ENCODE assay signal across 8 cellular contexts in genomic region chr10:1050555-1050954, GRCh38. TPM values are rescaled to one million over a fixed set of nuclear protein-coding genes. Genes with fewer than 3 reads are reported as not detected.
A peak's percentile ranks its signal among the peaks of the same experiment; 100 is the strongest.
DNase-seq lines count a peak whose midpoint lies in the region; ATAC-seq and TF ChIP-seq lines count a peak whose summit lies in the region.

No MANE protein-coding gene starts in this region.

- H3K4me3 ChIP-seq in Jurkat, Clone E6-1 (ENCODE audit: low read length) = peak overlapping the region; percentile 99
- peak overlapping the region in 1 of 3 donors; percentile 81 for H3K4me3 ChIP-seq in liver (ENCODE audit: low read depth in 1 of 3, low read length in 3 of 3)

- TF ChIP-seq CTCF in liver (IDR thresholded peaks at IDR 0.05; ENCODE audit: low read depth, low read length, missing input control) = no peak
- TF ChIP-seq CTCF in GM10248 (IDR thresholded peaks at IDR 0.05; ENCODE audit: control extremely low read depth, extremely low read depth, low read depth, missing control alignments) = no peak

- no peak for ATAC-seq in HG02763 (IDR thresholded peaks at IDR 0.05; ENCODE audit: unreplicated experiment)
- ATAC-seq in HG03520 (IDR thresholded peaks at IDR 0.05; ENCODE audit: unreplicated experiment) = no peak

- peaks cover 2 to 6% (median 2%) of the 10 kb centered on the region in 4 donors for H3K36me3 ChIP-seq in liver (ENCODE audit: control insufficient read depth in 4 of 4, insufficient read depth in 3 of 4, low read depth in 1 of 4, low read length in 3 of 4)

- H3K4me1 ChIP-seq in liver (ENCODE audit: control insufficient read depth in 4 of 4, insufficient read depth in 4 of 4, low read length in 3 of 4) = peaks cover 0 to 71% (median 45%) of the 10 kb centered on the region in 4 donors

- no peaks in the 10 kb centered on the region for H3K9me3 ChIP-seq in liver (ENCODE audit: control insufficient read depth in 4 of 4, low read length in 3 of 4)

- POLR2A ChIA-PET in GM10248 (lab: Yijun Ruan, JAX) = interaction anchor here (3.6 kb wide), 1 partner anchor 14 kb away, joined by 33 read pairs; no protein-coding TSS in a partner anchor

- H3K27ac ChIP-seq in liver (ENCODE audit: low read depth in 1 of 2, low read length in 2 of 2) = peak overlapping the region in 1 of 2 donors; percentile 96

- CTCF ChIA-PET in GM10248 (lab: Yijun Ruan, JAX) = interaction anchor here (1.5 kb wide), 1 partner anchor 62 kb away, joined by 5 read pairs; the partner anchor contains the start of gene GTPBP4

- WGBS in liver = 35% methylated on average over 4 of the region's 4 CpGs

- no peak for TF ChIP-seq RAD21 in liver (IDR thresholded peaks at IDR 0.05)

- DNase-seq in DMS53 (lab: John Stamatoyannopoulos, UW) (peak; percentile 90), GM10248 (ENCODE audit: extremely low spot score) (no peak), NCI-H187 (lab: John Stamatoyannopoulos, UW) (no peak)
- DNase-seq in Jurkat, Clone E6-1 (ENCODE audit: low read depth, low spot score) = no peak
- peak; percentile 29 for DNase-seq in activated effector memory CD4-positive, alpha-beta T cell treated with Interleukin-2 at 50 U/mL for 16 hours

- H3K27me3 ChIP-seq in liver (ENCODE audit: control insufficient read depth in 4 of 4, insufficient read depth in 4 of 4, low read length in 3 of 4) = no peaks in the 10 kb centered on the region

- peak overlapping the region in 1 of 2 donors; percentile 97 for H3K9ac ChIP-seq in liver (ENCODE audit: low read depth in 1 of 2, low read length in 2 of 2)

TF ChIP-seq in liver, 16 proteins besides CTCF, POLR2A, EP300 and RAD21:
- TF ChIP-seq YY1 (IDR thresholded peaks at IDR 0.05) (peak; percentile 34), NR2F2 (IDR thresholded peaks at IDR 0.05) (no peak)

RNA-seq across cellular contexts. Expression of gene IDI1, which starts 1.6 kb away (rescaled TPM):
- polyA plus RNA-seq in Jurkat, Clone E6-1 (2012; ENCODE audit: insufficient read depth, insufficient read length) = 72.8 TPM
- 100 to 1,000 TPM; 137 to 264 TPM for total RNA-seq in liver
- 10 to 100 TPM; 78.8 to 80.5 TPM for polyA plus RNA-seq in liver

RNA-seq across cellular contexts. Expression of gene WDR37, which starts 5.6 kb away (rescaled TPM):
- polyA plus RNA-seq in Jurkat, Clone E6-1 (2012; ENCODE audit: insufficient read depth, insufficient read length) = 9.0 TPM
- total RNA-seq in liver = 10 to 100 TPM in 1 of 2 donors, 1 to 10 TPM in 1; 6.9 to 12.1 TPM
- 1 to 10 TPM; 3.6 to 4.3 TPM for polyA plus RNA-seq in liver

RNA-seq across cellular contexts. Expression of gene IDI2, which starts 24.9 kb away (rescaled TPM):
- not detected for polyA plus RNA-seq in Jurkat, Clone E6-1 (2012; ENCODE audit: insufficient read depth, insufficient read length)
- total RNA-seq in liver = not detected
- polyA plus RNA-seq in liver = not detected

Comparison
In these comparisons a context has a peak if more than half of its experiments do, and no peak if none do; other contexts are left out.
1. DNase-seq: peak in DMS53 (single experiment) and activated effector memory CD4-positive, alpha-beta T cell treated with Interleukin-2 at 50 U/mL for 16 hours (single experiment); none in Jurkat, Clone E6-1 (single experiment), GM10248 (single experiment) and NCI-H187 (0 of 2).